22 cellular contexts compared by ENCODE assay signal in genomic region chr13:93625536-93625935, GRCh38.
"Had no signal": no experiment of that assay in that cellular context is flagged by ENCODE, and none has a peak within 500 bp of the region (broad histone marks: within the 10 kb centered on the region; RNA-seq: fewer than 3 reads in every experiment).

No MANE protein-coding gene starts in this region.

- H3K4me3 ChIP-seq: right lobe of liver, smooth muscle cell, transverse colon had no signal

- H3K4me2 ChIP-seq: smooth muscle cell had no signal

- DNase-seq: activated CD4-positive, alpha-beta T cell treated with anti-CD3 and anti-CD28 coated beads, Interleukin-2, amount 10 ng/mL, durations not matched to agents 7 days and 5 days; activated CD4-positive, CD25-positive, alpha-beta regulatory T cell treated with anti-CD3 and anti-CD28 coated beads, Interleukin-2, amount 50 U/mL, for 72 hours; activated CD8-positive, alpha-beta memory T cell treated with anti-CD3 and anti-CD28 coated beads, Interleukin-2, amount 10 ng/mL, durations not matched to agents 7 days and 5 days; activated CD8-positive, alpha-beta T cell treated with anti-CD3 and anti-CD28 coated beads for 36 hours; activated effector memory CD4-positive, alpha-beta T cell treated with anti-CD3 and anti-CD28 coated beads, Interleukin-2, amount 50 U/mL, for 16 hours; activated naive CD4-positive, alpha-beta T cell treated with anti-CD3 and anti-CD28 coated beads, Interleukin-2, amount 50 U/mL, for 16 hours; activated naive CD8-positive, alpha-beta T cell treated with anti-CD3 and anti-CD28 coated beads, Interleukin-2, amount 50 U/mL, for 24 hours; activated T-cell treated with anti-CD3 and anti-CD28 coated beads for 4 hours; anterior cingulate cortex; central memory CD4-positive, alpha-beta T cell; effector memory CD4-positive, alpha-beta T cell; foreskin keratinocyte; left colon; nucleus accumbens; right lobe of liver; stimulated activated CD4-positive, alpha-beta T cell treated with anti-CD3 and anti-CD28 coated beads, Interleukin-15, amount 100 ng/mL, for 24 hours; stimulated activated naive B cell treated with anti-CD40 and anti-IgM and Interleukin-4, amounts not matched to agents 10 μg/mL and 1 μg/mL and 100 μg/mL, for 72 hours; transverse colon had no signal

- H3K9me3 ChIP-seq: right lobe of liver, transverse colon had no signal

- H3K36me3 ChIP-seq: right lobe of liver, transverse colon had no signal

- H3K27ac ChIP-seq: foreskin keratinocyte, right lobe of liver, transverse colon had no signal

- H3K4me3 Mint-ChIP-seq: activated CD4-positive, alpha-beta T cell treated with anti-CD3 and anti-CD28 coated beads, Interleukin-2, amount 10 ng/mL, durations not matched to agents 7 days and 5 days; activated CD8-positive, alpha-beta memory T cell treated with anti-CD3 and anti-CD28 coated beads, Interleukin-2, amount 10 ng/mL, durations not matched to agents 7 days and 5 days; activated CD8-positive, alpha-beta T cell treated with anti-CD3 and anti-CD28 coated beads for 36 hours; activated naive CD8-positive, alpha-beta T cell treated with anti-CD3 and anti-CD28 coated beads, Interleukin-2, amount 50 U/mL, for 24 hours; brain; memory B cell; nephron; stimulated activated naive B cell treated with anti-CD40 and anti-IgM and Interleukin-4, amounts not matched to agents 10 μg/mL and 1 μg/mL and 100 μg/mL, for 72 hours had no signal

- H3K27me3 Mint-ChIP-seq: activated CD4-positive, alpha-beta T cell treated with anti-CD3 and anti-CD28 coated beads, Interleukin-2, amount 10 ng/mL, durations not matched to agents 7 days and 5 days; activated CD8-positive, alpha-beta memory T cell treated with anti-CD3 and anti-CD28 coated beads, Interleukin-2, amount 10 ng/mL, durations not matched to agents 7 days and 5 days; activated naive CD8-positive, alpha-beta T cell treated with anti-CD3 and anti-CD28 coated beads, Interleukin-2, amount 50 U/mL, for 24 hours; brain; memory B cell; stimulated activated naive B cell treated with anti-CD40 and anti-IgM and Interleukin-4, amounts not matched to agents 10 μg/mL and 1 μg/mL and 100 μg/mL, for 72 hours had no signal

- H3K4me1 ChIP-seq: foreskin keratinocyte, right lobe of liver, transverse colon had no signal

- H3K27ac Mint-ChIP-seq: activated CD4-positive, alpha-beta T cell treated with anti-CD3 and anti-CD28 coated beads, Interleukin-2, amount 10 ng/mL, durations not matched to agents 7 days and 5 days; activated CD8-positive, alpha-beta memory T cell treated with anti-CD3 and anti-CD28 coated beads, Interleukin-2, amount 10 ng/mL, durations not matched to agents 7 days and 5 days; activated CD8-positive, alpha-beta T cell treated with anti-CD3 and anti-CD28 coated beads for 36 hours; activated naive CD8-positive, alpha-beta T cell treated with anti-CD3 and anti-CD28 coated beads, Interleukin-2, amount 50 U/mL, for 24 hours; memory B cell; nephron; stimulated activated naive B cell treated with anti-CD40 and anti-IgM and Interleukin-4, amounts not matched to agents 10 μg/mL and 1 μg/mL and 100 μg/mL, for 72 hours had no signal

- H3K4me1 Mint-ChIP-seq: activated CD4-positive, alpha-beta T cell treated with anti-CD3 and anti-CD28 coated beads, Interleukin-2, amount 10 ng/mL, durations not matched to agents 7 days and 5 days; activated CD8-positive, alpha-beta memory T cell treated with anti-CD3 and anti-CD28 coated beads, Interleukin-2, amount 10 ng/mL, durations not matched to agents 7 days and 5 days; activated naive CD8-positive, alpha-beta T cell treated with anti-CD3 and anti-CD28 coated beads, Interleukin-2, amount 50 U/mL, for 24 hours; memory B cell; nephron; stimulated activated naive B cell treated with anti-CD40 and anti-IgM and Interleukin-4, amounts not matched to agents 10 μg/mL and 1 μg/mL and 100 μg/mL, for 72 hours had no signal

- H3K27me3 ChIP-seq: foreskin keratinocyte, right lobe of liver, transverse colon had no signal

- H3K9me3 Mint-ChIP-seq: activated CD4-positive, alpha-beta T cell treated with anti-CD3 and anti-CD28 coated beads, Interleukin-2, amount 10 ng/mL, durations not matched to agents 7 days and 5 days; activated naive CD8-positive, alpha-beta T cell treated with anti-CD3 and anti-CD28 coated beads, Interleukin-2, amount 50 U/mL, for 24 hours; nephron had no signal

- H3K36me3 Mint-ChIP-seq: activated CD8-positive, alpha-beta memory T cell treated with anti-CD3 and anti-CD28 coated beads, Interleukin-2, amount 10 ng/mL, durations not matched to agents 7 days and 5 days; brain; memory B cell; stimulated activated naive B cell treated with anti-CD40 and anti-IgM and Interleukin-4, amounts not matched to agents 10 μg/mL and 1 μg/mL and 100 μg/mL, for 72 hours had no signal
